ENCODE assay signal across 8 cellular contexts in the genomic region with DNA sequence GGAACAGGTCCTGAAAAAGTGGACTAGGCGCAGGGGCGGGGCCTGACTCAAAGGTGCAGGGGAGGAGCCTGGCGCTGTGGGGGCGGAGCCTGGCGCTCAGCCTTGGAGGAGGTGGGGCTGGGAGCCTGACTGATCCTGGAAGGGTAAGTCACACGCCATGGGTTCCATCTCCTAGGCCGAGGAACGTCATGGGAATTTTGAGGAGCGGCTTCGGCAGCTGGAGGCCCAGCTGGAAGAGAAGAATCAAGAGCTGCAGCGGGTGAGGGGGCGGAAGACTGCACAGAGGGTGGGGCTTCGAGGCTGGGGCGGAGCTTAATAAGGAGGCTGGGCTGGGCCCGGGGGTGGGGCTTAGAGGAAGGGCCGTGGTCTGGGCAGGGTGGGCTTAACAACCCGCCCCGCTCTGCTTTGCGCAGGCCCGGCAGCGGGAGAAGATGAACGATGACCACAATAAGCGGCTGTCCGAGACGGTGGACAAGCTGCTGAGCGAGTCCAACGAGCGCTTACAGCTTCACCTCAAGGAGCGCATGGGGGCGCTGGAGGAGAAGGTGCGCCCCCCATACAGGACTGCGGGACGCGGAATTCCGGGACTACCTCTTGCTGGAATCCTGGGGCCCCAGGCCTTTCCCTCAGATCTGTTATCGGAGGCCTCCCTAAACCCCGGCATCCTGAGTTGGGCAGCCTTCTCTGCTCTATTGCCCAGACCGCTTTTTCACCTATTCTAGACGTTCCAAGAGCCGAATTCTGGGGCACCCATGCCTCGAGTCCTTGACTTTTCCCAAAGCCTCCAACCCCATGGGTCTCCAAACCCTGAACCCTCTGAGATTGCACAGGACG. TPM values are rescaled to one million over a fixed set of nuclear protein-coding genes. Genes with fewer than 3 reads are reported as not detected.
DNase-seq lines count a peak whose midpoint lies in the region; ATAC-seq, FAIRE-seq and TF ChIP-seq lines count a peak whose summit lies in the region.
"Had no signal": no experiment of that assay in that cellular context is flagged by ENCODE, and none has a peak within 500 bp of the region (broad histone marks: within the 10 kb centered on the region; RNA-seq: fewer than 3 reads in every experiment).

No MANE protein-coding gene starts in this region.

- peak overlapping the region; percentile 41 for H2AFZ ChIP-seq in astrocyte (ENCODE audit: low read depth, low read length)

- H3K4me3 Mint-ChIP-seq in astrocyte (ENCODE audit: unreplicated experiment), result no peak overlapping the region
- peak overlapping the region; percentile 51 to 83 for H3K4me3 Mint-ChIP-seq in stimulated activated naive CD8-positive, alpha-beta T cell treated with anti-CD3 and anti-CD28 coated beads, Interleukin-15, amount 100 ng/mL, for 72 hours

- no peaks in the 10 kb centered on the region for H3K4me1 ChIP-seq in astrocyte (ENCODE audit: insufficient read depth, low read length)

- FAIRE-seq in astrocyte (lab: Jason Lieb, UNC), result no peak

- H3K4me3 ChIP-seq in astrocyte (ENCODE audit: insufficient read depth, low read depth, low read length), result no peak overlapping the region

- ATAC-seq in stimulated activated naive CD8-positive, alpha-beta T cell treated with anti-CD3 and anti-CD28 coated beads, Interleukin-15, amount 100 ng/mL, for 72 hours, result peak; percentile 70
- ATAC-seq in GM18870 (IDR thresholded peaks at IDR 0.05; ENCODE audit: unreplicated experiment), result no peak
- ATAC-seq in GM18867 (IDR thresholded peaks at IDR 0.05; ENCODE audit: unreplicated experiment), result no peak

- no peaks in the 10 kb centered on the region for H3K36me3 ChIP-seq in astrocyte (ENCODE audit: insufficient read depth, low read length)

- H3K27me3 Mint-ChIP-seq in astrocyte (ENCODE audit: low read depth, unreplicated experiment), result peaks cover 3% of the 10 kb centered on the region
- peaks cover 17% of the 10 kb centered on the region for H3K27me3 Mint-ChIP-seq in stimulated activated naive CD8-positive, alpha-beta T cell treated with anti-CD3 and anti-CD28 coated beads, Interleukin-15, amount 100 ng/mL, for 72 hours

- no peaks in the 10 kb centered on the region for H3K27me3 ChIP-seq in astrocyte (ENCODE audit: insufficient read depth, low read length)

- no peaks in the 10 kb centered on the region for H4K20me1 ChIP-seq in astrocyte (ENCODE audit: insufficient read depth, low read length)

- H3K9me3 ChIP-seq in astrocyte (ENCODE audit: insufficient read depth, low read depth, low read length), result no peaks in the 10 kb centered on the region

- DNase-seq in NCI-H69 (lab: John Stamatoyannopoulos, UW) (peak; percentile 62), astrocyte (ENCODE audit: low read depth) (no peak), kidney tubule cell (ENCODE audit: low spot score) (peak; percentile 71), SIG-M5 (lab: John Stamatoyannopoulos, UW) (no peak)
- DNase-seq in stimulated activated naive CD8-positive, alpha-beta T cell treated with anti-CD3 and anti-CD28 coated beads, Interleukin-15, amount 100 ng/mL, for 72 hours, result peak; percentile 53 to 55

- no peak for TF ChIP-seq CTCF in astrocyte (IDR thresholded peaks at IDR 0.05; ENCODE audit: insufficient read depth, low read depth, low read length)

- peak overlapping the region; percentile 59 for H3K4me2 ChIP-seq in astrocyte (ENCODE audit: low read length)

- H3K79me2 ChIP-seq in astrocyte (ENCODE audit: insufficient read depth, low read length), result no peaks in the 10 kb centered on the region

- H3K9me3 Mint-ChIP-seq in astrocyte (ENCODE audit: unreplicated experiment), result peaks cover 4% of the 10 kb centered on the region
- no peaks in the 10 kb centered on the region for H3K9me3 Mint-ChIP-seq in stimulated activated naive CD8-positive, alpha-beta T cell treated with anti-CD3 and anti-CD28 coated beads, Interleukin-15, amount 100 ng/mL, for 72 hours

- H3K4me1 Mint-ChIP-seq in astrocyte (ENCODE audit: low read depth, unreplicated experiment), result peaks cover 3% of the 10 kb centered on the region
- peaks cover 43% of the 10 kb centered on the region for H3K4me1 Mint-ChIP-seq in stimulated activated naive CD8-positive, alpha-beta T cell treated with anti-CD3 and anti-CD28 coated beads, Interleukin-15, amount 100 ng/mL, for 72 hours

- no peak overlapping the region for H3K9ac ChIP-seq in astrocyte (ENCODE audit: low read length)

- no peak overlapping the region for H3K27ac Mint-ChIP-seq in astrocyte (ENCODE audit: unreplicated experiment)
- H3K27ac Mint-ChIP-seq in stimulated activated naive CD8-positive, alpha-beta T cell treated with anti-CD3 and anti-CD28 coated beads, Interleukin-15, amount 100 ng/mL, for 72 hours, result peak overlapping the region in 1 of 2 donors; percentile 70

- H3K36me3 Mint-ChIP-seq in astrocyte (ENCODE audit: low read depth, unreplicated experiment), result peaks cover 38% of the 10 kb centered on the region

- H3K27ac ChIP-seq in astrocyte (ENCODE audit: low read depth, low read length), result no peak overlapping the region

RNA-seq across cellular contexts. Expression of a gene that starts 14.5 kb away (rescaled TPM):
- 9.2 and 11.7 TPM in 2 replicates for total RNA-seq in astrocyte

RNA-seq across cellular contexts. Expression of a gene that starts 14.9 kb away (rescaled TPM):
- total RNA-seq in astrocyte, result 0.73 and 1.4 TPM in 2 replicates

RNA-seq across cellular contexts. Expression of a gene that starts 19.7 kb away (rescaled TPM):
- 8.9 and 9.7 TPM in 2 replicates for total RNA-seq in astrocyte

RNA-seq across cellular contexts. Expression of a gene that starts 21.4 kb away (rescaled TPM):
- total RNA-seq in astrocyte, result not detected in 2 replicates
- total RNA-seq: NCI-H460 had no signal

RNA-seq across cellular contexts. Expression of a gene that starts 23.8 kb away (rescaled TPM):
- 26.3 and 28.3 TPM in 2 replicates for total RNA-seq in astrocyte

Comparison
In these comparisons a context has a peak if more than half of its experiments do, and no peak if none do; other contexts are left out.
1. DNase-seq: peak in NCI-H69 (single experiment), kidney tubule cell (single experiment) and stimulated activated naive CD8-positive, alpha-beta T cell treated with anti-CD3 and anti-CD28 coated beads, Interleukin-15, amount 100 ng/mL, for 72 hours (2 of 2); none in astrocyte (single experiment) and SIG-M5 (single experiment).